Comparison of ENCODE assay signal across 18 cellular contexts in genomic region chr5:155759984-155760383, GRCh38.
"Had no signal": no experiment of that assay in that cellular context is flagged by ENCODE, and none has a peak within 500 bp of the region (broad histone marks: within the 10 kb centered on the region; RNA-seq: fewer than 3 reads in every experiment).

No MANE protein-coding gene starts in this region.

- H3K4me1 Mint-ChIP-seq: mesothelial cell of epicardium had no signal

- H3K4me2 ChIP-seq: hepatocyte had no signal

- H3K4me3 ChIP-seq: coronary artery, dorsolateral prefrontal cortex, esophagus muscularis mucosa, gastroesophageal sphincter, heart left ventricle, hepatocyte, left lung, lower lobe of right lung, mucosa of descending colon had no signal

- H2AFZ ChIP-seq: hepatocyte had no signal

- ATAC-seq: foreskin keratinocyte, gastroesophageal sphincter, heart left ventricle, left cardiac atrium, left lung, left ventricle myocardium superior, lower lobe of right lung, mucosa of descending colon had no signal

- H3K9me3 ChIP-seq: esophagus muscularis mucosa, gastroesophageal sphincter, lower lobe of right lung had no signal

- H3K79me2 ChIP-seq: hepatocyte had no signal

- H3K36me3 ChIP-seq: esophagus muscularis mucosa, gastroesophageal sphincter, heart left ventricle, left lung, lower lobe of right lung had no signal

- H3K4me3 Mint-ChIP-seq: mesothelial cell of epicardium had no signal

- H3K36me3 Mint-ChIP-seq: mesothelial cell of epicardium had no signal

- H3K4me1 ChIP-seq: foreskin keratinocyte, gastroesophageal sphincter, left lung, lower lobe of right lung had no signal

- H3K27ac Mint-ChIP-seq: mesothelial cell of epicardium had no signal

- H3K27ac ChIP-seq: coronary artery, dorsolateral prefrontal cortex, esophagus muscularis mucosa, foreskin keratinocyte, gastroesophageal sphincter, heart left ventricle, hepatocyte, left lung, lower lobe of right lung had no signal

- DNase-seq: dermis blood vessel endothelial cell; dorsolateral prefrontal cortex; effector CD4-positive, alpha-beta T cell; effector memory CD4-positive, alpha-beta T cell; foreskin keratinocyte; heart left ventricle; hypothalamus; left cardiac atrium; left lung; left ventricle myocardium superior; lower lobe of right lung; mesenchymal stem cell; mucosa of descending colon had no signal

- H3K27me3 ChIP-seq: dorsolateral prefrontal cortex, esophagus muscularis mucosa, foreskin keratinocyte, gastroesophageal sphincter, heart left ventricle, hepatocyte, left lung had no signal
